ENCODE assay signal across 1 cellular context in genomic region chr2:67008114-67008513, GRCh38.
TF ChIP-seq lines count a peak whose summit lies in the region.

No MANE protein-coding gene starts in this region.

TF ChIP-seq in IMR-90, 13 proteins besides CTCF, POLR2A, EP300 and RAD21:
- TF ChIP-seq USF2 (IDR thresholded peaks at IDR 0.05; ENCODE audit: low read depth, low read length) (no peak), CHD1 (IDR thresholded peaks at IDR 0.05; ENCODE audit: low read depth, low read length) (no peak), MXI1 (IDR thresholded peaks at IDR 0.05; ENCODE audit: borderline replicate concordance, low read depth, low read length) (no peak), RCOR1 (IDR thresholded peaks at IDR 0.05; ENCODE audit: insufficient replicate concordance, low read length) (no peak), FOS (IDR thresholded peaks at IDR 0.05; ENCODE audit: low read depth, low read length) (no peak), SMC3 (IDR thresholded peaks at IDR 0.05; ENCODE audit: low read depth, low read length) (no peak), MAFK (IDR thresholded peaks at IDR 0.05; ENCODE audit: low read depth, low read length) (no peak), NFE2L2 (IDR thresholded peaks at IDR 0.05; ENCODE audit: low read depth, low read length) (no peak), CEBPB (IDR thresholded peaks at IDR 0.05; ENCODE audit: low read depth, low read length) (no peak), BHLHE40 (IDR thresholded peaks at IDR 0.05; ENCODE audit: low read depth, low read length) (no peak)
